In genomic region chr12:46369095-46369473, GRCh38 we compare ENCODE assay signal across 9 cellular contexts. TPM values are rescaled to one million over a fixed set of nuclear protein-coding genes. Genes with fewer than 3 reads are reported as not detected.
DNase-seq lines count a peak whose midpoint lies in the region; ATAC-seq and TF ChIP-seq lines count a peak whose summit lies in the region.
"Had no signal": no experiment of that assay in that cellular context is flagged by ENCODE, and none has a peak within 500 bp of the region (broad histone marks: within the 10 kb centered on the region; RNA-seq: fewer than 3 reads in every experiment).

No MANE protein-coding gene starts in this region.

- peaks cover 83% of the 10 kb centered on the region for H4K20me1 ChIP-seq in SK-N-SH (ENCODE audit: insufficient read depth)

- H3K27me3 Mint-ChIP-seq in CD8-positive, alpha-beta memory T cell: peaks cover 0 to 16% of the 10 kb centered on the region in 2 donors

- TF ChIP-seq RAD21 in SK-N-SH (IDR thresholded peaks at IDR 0.05; ENCODE audit: low read length): no peak

- intact Hi-C loops in esophagus squamous epithelium (cut with DNase I): no loop called here
- intact Hi-C loops in psoas muscle (cut with DNase I): no loop called here

- peaks cover 68 to 76% (median 73%) of the 10 kb centered on the region in 3 donors for H3K4me1 Mint-ChIP-seq in CD8-positive, alpha-beta memory T cell

- peaks cover 0 to 2% (median 0%) of the 10 kb centered on the region in 5 donors for H3K9me3 Mint-ChIP-seq in CD8-positive, alpha-beta memory T cell

- H3K4me1 ChIP-seq in CD8-positive, alpha-beta memory T cell (ENCODE audit: insufficient read depth, low read length): peaks cover 62% of the 10 kb centered on the region
- H3K4me1 ChIP-seq in SK-N-SH (ENCODE audit: control insufficient read depth in 1 of 2, insufficient read depth in 2 of 2, low read depth in 1 of 2, low read length in 1 of 2): peaks cover 18 to 45% of the 10 kb centered on the region in 2 experiments; a peak in 3 of 4 replicates
- H3K4me1 ChIP-seq in esophagus squamous epithelium: peaks cover 27 to 73% (median 39%) of the 10 kb centered on the region in 3 donors
- H3K4me1 ChIP-seq in psoas muscle: peaks cover 71% of the 10 kb centered on the region

- no peaks in the 10 kb centered on the region for H3K27me3 ChIP-seq in CD8-positive, alpha-beta memory T cell (ENCODE audit: insufficient read depth, low read length, poor library complexity, severe bottlenecking)
- no peaks in the 10 kb centered on the region for H3K27me3 ChIP-seq in SK-N-SH (ENCODE audit: insufficient read depth)
- no peaks in the 10 kb centered on the region for H3K27me3 ChIP-seq in esophagus squamous epithelium
- no peaks in the 10 kb centered on the region for H3K27me3 ChIP-seq in psoas muscle (ENCODE audit: insufficient read depth in 3 of 3, low read length in 2 of 3)
- H3K27me3 ChIP-seq in WERI-Rb-1 (ENCODE audit: insufficient read depth, low read depth, severe bottlenecking): no peaks in the 10 kb centered on the region

- no peaks in the 10 kb centered on the region for H3K9me3 ChIP-seq in CD8-positive, alpha-beta memory T cell (ENCODE audit: low read length)
- H3K9me3 ChIP-seq in SK-N-SH (no peaks in the 10 kb centered on the region), esophagus squamous epithelium (no peaks in the 10 kb centered on the region), psoas muscle (no peaks in the 10 kb centered on the region), WERI-Rb-1 (ENCODE audit: severe bottlenecking) (no peaks in the 10 kb centered on the region)

- POLR2A ChIA-PET in CD8-positive, alpha-beta memory T cell (lab: Charles Lee): no interaction called here
- POLR2A ChIA-PET in SK-N-SH (lab: Yijun Ruan, JAX): no interaction called here

- H2AFZ ChIP-seq in SK-N-SH (ENCODE audit: low read depth): no peak overlapping the region

- TF ChIP-seq CTCF in SK-N-SH (IDR thresholded peaks at IDR 0.05) (no peak), esophagus squamous epithelium (IDR thresholded peaks at IDR 0.05) (no peak), psoas muscle (IDR thresholded peaks at IDR 0.05) (no peak), WERI-Rb-1 (IDR thresholded peaks at IDR 0.05; ENCODE audit: low read depth, low read length) (no peak)

- peaks cover 51% of the 10 kb centered on the region for H3K36me3 ChIP-seq in CD8-positive, alpha-beta memory T cell (ENCODE audit: insufficient read depth, low read length)
- H3K36me3 ChIP-seq in SK-N-SH (replicated peaks in 1 of 2; ENCODE audit: control insufficient read depth in 1 of 2, insufficient read depth in 2 of 2, low read length in 1 of 2): peaks cover 70% of the 10 kb centered on the region in 2 experiments
- peaks cover 31 to 71% (median 40%) of the 10 kb centered on the region in 3 donors for H3K36me3 ChIP-seq in esophagus squamous epithelium
- H3K36me3 ChIP-seq in psoas muscle (ENCODE audit: insufficient read depth in 1 of 2, low read depth in 1 of 2): peaks cover 22 to 71% of the 10 kb centered on the region in 2 donors
- H3K36me3 ChIP-seq in WERI-Rb-1: peaks cover 83% of the 10 kb centered on the region

- no peak for TF ChIP-seq POLR2A in esophagus squamous epithelium (IDR thresholded peaks at IDR 0.05)

- H3K4me3 ChIP-seq in CD8-positive, alpha-beta memory T cell (ENCODE audit: low read length): no peak overlapping the region
- peak overlapping the region; percentile 70 to 82 for H3K4me3 ChIP-seq in SK-N-SH (ENCODE audit: low read depth in 2 of 2, low read length in 1 of 2)
- peak overlapping the region; percentile 86 to 99 (median 94) for H3K4me3 ChIP-seq in esophagus squamous epithelium
- H3K4me3 ChIP-seq in psoas muscle: peak overlapping the region; percentile 94
- no peak overlapping the region for H3K4me3 ChIP-seq in WERI-Rb-1 (ENCODE audit: low read depth, low read length)

- peak overlapping the region; percentile 86 for H3K4me2 ChIP-seq in SK-N-SH

- WGBS in SK-N-SH (ENCODE audit: low lambda C conversion rate): 61% methylated on average over 4 of the region's 4 CpGs
- 21 to 45% methylated on average over 3 to 4 of the region's 4 CpGs for WGBS in esophagus squamous epithelium, 2 donors
- 44 to 59% (median 46%) methylated on average over 4 of the region's 4 CpGs for WGBS in psoas muscle, 3 donors

- TF ChIP-seq EP300 in SK-N-SH (IDR thresholded peaks at IDR 0.05; ENCODE audit: borderline replicate concordance in 1 of 2, low read depth in 1 of 2, low read length in 1 of 2): no peak

- H3K9me2 ChIP-seq in SK-N-SH: no peaks in the 10 kb centered on the region

- H3K27ac Mint-ChIP-seq in CD8-positive, alpha-beta memory T cell: peak overlapping the region; percentile 48 to 100 (median 82)

- peaks cover 79% of the 10 kb centered on the region for H3K79me2 ChIP-seq in SK-N-SH (ENCODE audit: insufficient read depth)

- ATAC-seq in psoas muscle (no peak), esophagus mucosa (no peak)

- CTCF ChIA-PET in CD8-positive, alpha-beta memory T cell (lab: Charles Lee): no interaction called here
- CTCF ChIA-PET in SK-N-SH (lab: Yijun Ruan, JAX): interaction anchor here (2.2 kb wide), 1 partner anchor 292 kb away, joined by 5 read pairs; no protein-coding TSS in a partner anchor

- peak overlapping the region; percentile 44 to 100 (median 51) for H3K4me3 Mint-ChIP-seq in CD8-positive, alpha-beta memory T cell

- no peak overlapping the region for H3K27ac ChIP-seq in CD8-positive, alpha-beta memory T cell (ENCODE audit: low read depth, low read length)
- H3K27ac ChIP-seq in SK-N-SH (ENCODE audit: low read depth in 2 of 2, low read length in 1 of 2) (peak overlapping the region; percentile 28 to 94; a peak in 3 of 4 replicates), esophagus squamous epithelium (peak overlapping the region; percentile 27 to 98 (median 98)), psoas muscle (peak overlapping the region; percentile 99), WERI-Rb-1 (no peak overlapping the region; the same call in 1 of the 2 replicates)

- H3F3A ChIP-seq in SK-N-SH (replicated peaks; ENCODE audit: insufficient read depth): peaks cover 79% of the 10 kb centered on the region

- DNase-seq in CD8-positive, alpha-beta memory T cell: no peak
- DNase-seq in SK-N-SH (no peak), esophagus squamous epithelium (lab: John Stamatoyannopoulos, UW) (no peak), psoas muscle (no peak), NCI-H2081 (lab: John Stamatoyannopoulos, UW) (no peak), hepatic stellate cell (ENCODE audit: low spot score) (no peak), WERI-Rb-1 (no peak)
- DNase-seq: substantia nigra had no signal

- H3K9ac ChIP-seq in SK-N-SH: peak overlapping the region; percentile 100

- H3K36me3 Mint-ChIP-seq in CD8-positive, alpha-beta memory T cell: peaks cover 13 to 81% (median 21%) of the 10 kb centered on the region in 3 donors

TF ChIP-seq in SK-N-SH, 30 proteins besides CTCF, POLR2A, EP300 and RAD21 (continues in another document):
- no peak for TF ChIP-seq POLR2AphosphoS5 (IDR thresholded peaks at IDR 0.05; ENCODE audit: low read depth, low read length)
- no peak for TF ChIP-seq GABPA (IDR thresholded peaks at IDR 0.05; ENCODE audit: low read depth)
- TF ChIP-seq, protein P1, sequence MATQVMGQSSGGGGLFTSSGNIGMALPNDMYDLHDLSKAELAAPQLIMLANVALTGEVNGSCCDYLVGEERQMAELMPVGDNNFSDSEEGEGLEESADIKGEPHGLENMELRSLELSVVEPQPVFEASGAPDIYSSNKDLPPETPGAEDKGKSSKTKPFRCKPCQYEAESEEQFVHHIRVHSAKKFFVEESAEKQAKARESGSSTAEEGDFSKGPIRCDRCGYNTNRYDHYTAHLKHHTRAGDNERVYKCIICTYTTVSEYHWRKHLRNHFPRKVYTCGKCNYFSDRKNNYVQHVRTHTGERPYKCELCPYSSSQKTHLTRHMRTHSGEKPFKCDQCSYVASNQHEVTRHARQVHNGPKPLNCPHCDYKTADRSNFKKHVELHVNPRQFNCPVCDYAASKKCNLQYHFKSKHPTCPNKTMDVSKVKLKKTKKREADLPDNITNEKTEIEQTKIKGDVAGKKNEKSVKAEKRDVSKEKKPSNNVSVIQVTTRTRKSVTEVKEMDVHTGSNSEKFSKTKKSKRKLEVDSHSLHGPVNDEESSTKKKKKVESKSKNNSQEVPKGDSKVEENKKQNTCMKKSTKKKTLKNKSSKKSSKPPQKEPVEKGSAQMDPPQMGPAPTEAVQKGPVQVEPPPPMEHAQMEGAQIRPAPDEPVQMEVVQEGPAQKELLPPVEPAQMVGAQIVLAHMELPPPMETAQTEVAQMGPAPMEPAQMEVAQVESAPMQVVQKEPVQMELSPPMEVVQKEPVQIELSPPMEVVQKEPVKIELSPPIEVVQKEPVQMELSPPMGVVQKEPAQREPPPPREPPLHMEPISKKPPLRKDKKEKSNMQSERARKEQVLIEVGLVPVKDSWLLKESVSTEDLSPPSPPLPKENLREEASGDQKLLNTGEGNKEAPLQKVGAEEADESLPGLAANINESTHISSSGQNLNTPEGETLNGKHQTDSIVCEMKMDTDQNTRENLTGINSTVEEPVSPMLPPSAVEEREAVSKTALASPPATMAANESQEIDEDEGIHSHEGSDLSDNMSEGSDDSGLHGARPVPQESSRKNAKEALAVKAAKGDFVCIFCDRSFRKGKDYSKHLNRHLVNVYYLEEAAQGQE (IDR thresholded peaks at IDR 0.05; ENCODE audit: low read depth, low read length): no peak
- no peak for TF ChIP-seq ELF1 (IDR thresholded peaks at IDR 0.05)
- no peak for TF ChIP-seq FOSL2 (IDR thresholded peaks at IDR 0.05; ENCODE audit: borderline replicate concordance, low read depth)
- TF ChIP-seq SMC3 (IDR thresholded peaks at IDR 0.05; ENCODE audit: low read depth, low read length): no peak
- no peak for TF ChIP-seq TEAD4 (IDR thresholded peaks at IDR 0.05; ENCODE audit: borderline replicate concordance, insufficient read depth)
- TF ChIP-seq, protein P2, sequence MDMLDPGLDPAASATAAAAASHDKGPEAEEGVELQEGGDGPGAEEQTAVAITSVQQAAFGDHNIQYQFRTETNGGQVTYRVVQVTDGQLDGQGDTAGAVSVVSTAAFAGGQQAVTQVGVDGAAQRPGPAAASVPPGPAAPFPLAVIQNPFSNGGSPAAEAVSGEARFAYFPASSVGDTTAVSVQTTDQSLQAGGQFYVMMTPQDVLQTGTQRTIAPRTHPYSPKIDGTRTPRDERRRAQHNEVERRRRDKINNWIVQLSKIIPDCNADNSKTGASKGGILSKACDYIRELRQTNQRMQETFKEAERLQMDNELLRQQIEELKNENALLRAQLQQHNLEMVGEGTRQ (IDR thresholded peaks at IDR 0.05; ENCODE audit: borderline replicate concordance, low read depth, low read length): no peak
- TF ChIP-seq EZH2phosphoT487 (IDR thresholded peaks at IDR 0.05; ENCODE audit: borderline replicate concordance, low read depth): no peak
- TF ChIP-seq TAF1 (IDR thresholded peaks at IDR 0.05; ENCODE audit: borderline replicate concordance, low read depth, low read length): no peak

RNA-seq across cellular contexts. Expression of gene SLC38A2, which starts 3.5 kb away (rescaled TPM):
- total RNA-seq in CD8-positive, alpha-beta memory T cell: 100 to 1,000 TPM; 198 to 202 TPM
- polyA plus RNA-seq in CD8-positive, alpha-beta memory T cell: 58.4 TPM
- polyA plus RNA-seq in SK-N-SH (2012; rRNA removed) (135 and 191 TPM in 2 replicates), psoas muscle (100 to 1,000 TPM in 2 of 3 donors, 10 to 100 TPM in 1; 35.8 to 317 (median 180) TPM)
- polyA plus RNA-seq in SK-N-SH (2012; cell fraction: cytosol; rRNA removed): 133 and 142 TPM in 2 replicates
- 395 and 464 TPM in 2 replicates for polyA plus RNA-seq in SK-N-SH (2012; cell fraction: nucleus; rRNA removed)
- total RNA-seq in esophagus squamous epithelium (100 to 1,000 TPM; 242 to 468 (median 286) TPM), psoas muscle (100 to 1,000 TPM; 287 to 428 (median 331) TPM), esophagus mucosa (245 TPM)

Comparison
In these comparisons a context has a peak if more than half of its experiments do, and no peak if none do; other contexts are left out.
1. H3K27ac ChIP-seq: peak in SK-N-SH (2 of 2), esophagus squamous epithelium (4 of 4) and psoas muscle (single experiment); none in CD8-positive, alpha-beta memory T cell (single experiment) and WERI-Rb-1 (single experiment).
2. H3K4me3 ChIP-seq: peak in SK-N-SH (2 of 2), esophagus squamous epithelium (4 of 4) and psoas muscle (single experiment); none in CD8-positive, alpha-beta memory T cell (single experiment) and WERI-Rb-1 (single experiment).